Comparison of ENCODE assay signal across 8 cellular contexts in genomic region chr15:84715442-84716035, GRCh38. TPM values are rescaled to one million over a fixed set of nuclear protein-coding genes. Genes with fewer than 3 reads are reported as not detected.
DNase-seq lines count a peak whose midpoint lies in the region; FAIRE-seq and TF ChIP-seq lines count a peak whose summit lies in the region.

No MANE protein-coding gene starts in this region.

- H3K27ac ChIP-seq in endothelial cell of umbilical vein (ENCODE audit: insufficient read depth, low read depth, low read length) (peak overlapping the region; percentile 56), muscle layer of duodenum (ENCODE audit: low read length) (peak overlapping the region; percentile 88), suprapubic skin (peak overlapping the region; percentile 88)

- intact Hi-C loops in endothelial cell of umbilical vein (cut with micrococcal nuclease): loop anchor here (1.0 to 2.0 kb wide), 8 partner anchors 33 to 213 kb away; partner anchors contain the start of genes NMB, WDR73 and ZNF592

- TF ChIP-seq EP300 in suprapubic skin (IDR thresholded peaks at IDR 0.05): no peak

- TF ChIP-seq POLR2A in endothelial cell of umbilical vein (IDR thresholded peaks at IDR 0.05; ENCODE audit: low read depth, low read length) (no peak), suprapubic skin (IDR thresholded peaks at IDR 0.05) (no peak)

- peaks cover 0 to 3% of the 10 kb centered on the region in 2 experiments for H3K36me3 ChIP-seq in endothelial cell of umbilical vein (ENCODE audit: control insufficient read depth in 2 of 2, extremely low read depth in 1 of 2, insufficient read depth in 2 of 2, low read length in 2 of 2)
- H3K36me3 ChIP-seq in muscle layer of duodenum (ENCODE audit: control insufficient read depth in 1 of 2, insufficient read depth in 2 of 2, low read length in 2 of 2): peaks cover 0 to 7% of the 10 kb centered on the region in 2 donors
- H3K36me3 ChIP-seq in suprapubic skin: peaks cover 9% of the 10 kb centered on the region

- POLR2A ChIA-PET in endothelial cell of umbilical vein (lab: Charles Lee): interaction anchor here (0.9 to 1.5 kb wide), 3 partner anchors 17 to 106 kb away, joined by 3 to 6 read pairs (median 3); no protein-coding TSS in a partner anchor

- H3K9me3 ChIP-seq in endothelial cell of umbilical vein (replicated peaks; ENCODE audit: control insufficient read depth, insufficient read depth, low read length) (no peaks in the 10 kb centered on the region), muscle layer of duodenum (ENCODE audit: control insufficient read depth in 1 of 2, low read length in 2 of 2) (no peaks in the 10 kb centered on the region), suprapubic skin (no peaks in the 10 kb centered on the region)

- CTCF ChIA-PET in endothelial cell of umbilical vein (lab: Charles Lee): interaction anchor here (0.7 to 2.1 kb wide), 8 partner anchors 9 to 212 kb away, joined by 3 to 5 read pairs (median 4); partner anchors contain the start of gene WDR73

- TF ChIP-seq CTCF in endothelial cell of umbilical vein (IDR thresholded peaks at IDR 0.05; ENCODE audit: extremely low read depth in 1 of 2, insufficient read depth in 1 of 2, low read depth in 1 of 2, low read length in 2 of 2) (no peak), suprapubic skin (IDR thresholded peaks at IDR 0.05) (no peak)

- dilution Hi-C loops in endothelial cell of umbilical vein (cut with MboI; ENCODE audit: extremely low pct_ligation_motif_present, low sequenced_read_pairs): no loop called here

- peak overlapping the region; percentile 99 for H3K4me2 ChIP-seq in endothelial cell of umbilical vein (ENCODE audit: insufficient read depth, low read length)

- peaks cover 51% of the 10 kb centered on the region for H3K79me2 ChIP-seq in endothelial cell of umbilical vein (ENCODE audit: control insufficient read depth, insufficient read depth, low read length)

- under 1% methylated on average over 32 of the region's 36 CpGs for WGBS in suprapubic skin

- H3K4me3 ChIP-seq in endothelial cell of umbilical vein (replicated peaks in 1 of 3; ENCODE audit: insufficient read depth in 1 of 3, low read depth in 1 of 3, low read length in 3 of 3) (peak overlapping the region; percentile 55 to 95 (median 85)), muscle layer of duodenum (ENCODE audit: low read depth in 1 of 2, low read length in 2 of 2) (peak overlapping the region; percentile 84 to 88), suprapubic skin (peak overlapping the region; percentile 65)

- H3K27me3 ChIP-seq in endothelial cell of umbilical vein (ENCODE audit: control insufficient read depth in 2 of 2, insufficient read depth in 2 of 2, low read length in 2 of 2) (no peaks in the 10 kb centered on the region), muscle layer of duodenum (ENCODE audit: low read depth, low read length) (no peaks in the 10 kb centered on the region), suprapubic skin (no peaks in the 10 kb centered on the region)

- H3K4me1 ChIP-seq in endothelial cell of umbilical vein (ENCODE audit: control insufficient read depth, extremely low read depth, insufficient read depth, low read length) (peaks cover 22% of the 10 kb centered on the region), muscle layer of duodenum (ENCODE audit: control insufficient read depth in 1 of 2, insufficient read depth in 2 of 2, low read length in 2 of 2) (peaks cover 13 to 26% of the 10 kb centered on the region in 2 donors), suprapubic skin (peaks cover 26% of the 10 kb centered on the region)

- no peaks in the 10 kb centered on the region for H4K20me1 ChIP-seq in endothelial cell of umbilical vein (replicated peaks; ENCODE audit: control insufficient read depth, extremely low read depth, insufficient read depth, low read length)

- H3K9ac ChIP-seq in endothelial cell of umbilical vein (replicated peaks; ENCODE audit: extremely low read depth, insufficient read depth, low read length): peak overlapping the region; percentile 87

- peak overlapping the region; percentile 81 for H2AFZ ChIP-seq in endothelial cell of umbilical vein (ENCODE audit: low read depth, low read length)

- TSS peak; percentile 56 for BruUV-seq in endothelial cell of umbilical vein (replicated peaks; lab: Mats Ljungman, UMichigan)

- DNase-seq in DMS79 treated with DMSO at 0.1 percent for 48 hours (lab: John Stamatoyannopoulos, UW): peak; percentile 15
- no peak for DNase-seq in DMS79 (lab: John Stamatoyannopoulos, UW)
- DNase-seq in HPDE6-E6E7 (ENCODE audit: extremely low spot score): peak; percentile 28
- peak; percentile 34 to 45 for DNase-seq in activated CD4-positive, alpha-beta T cell treated with anti-CD3 and anti-CD28 coated beads for 4 hours
- DNase-seq in endothelial cell of umbilical vein (ENCODE audit: low read depth, low spot score): peak; percentile 58
- DNase-seq in suprapubic skin (ENCODE audit: low spot score in 2 of 2): no peak
- no peak for DNase-seq in KG1 (lab: John Stamatoyannopoulos, UW)

- FAIRE-seq in endothelial cell of umbilical vein (lab: Jason Lieb, UNC): no peak

- H3K9me1 ChIP-seq in endothelial cell of umbilical vein (replicated peaks; ENCODE audit: control insufficient read depth, extremely low read depth, insufficient read depth, low read length): no peaks in the 10 kb centered on the region

TF ChIP-seq in endothelial cell of umbilical vein, 7 proteins besides CTCF, POLR2A, EP300 and RAD21:
- TF ChIP-seq JUN (IDR thresholded peaks at IDR 0.05; ENCODE audit: borderline replicate concordance, insufficient read depth, insufficient read length, low read depth): no peak

RNA-seq across cellular contexts. Expression of gene SEC11A, which starts 0.4 kb away (rescaled TPM):
- 192 and 204 TPM in 2 replicates for total RNA-seq in endothelial cell of umbilical vein
- 165 and 189 TPM in 2 replicates for polyA plus RNA-seq in endothelial cell of umbilical vein
- polyA plus RNA-seq in endothelial cell of umbilical vein (2011; cell fraction: cytosol; rRNA removed): 127 and 147 TPM in 2 replicates
- polyA plus RNA-seq in endothelial cell of umbilical vein (2011; cell fraction: nucleus; rRNA removed): 32.0 and 60.2 TPM in 2 replicates
- 226 and 235 TPM in 2 replicates for polyA plus RNA-seq in endothelial cell of umbilical vein (2012)
- 127 and 165 TPM in 2 replicates for polyA minus RNA-seq in endothelial cell of umbilical vein
- 75.3 TPM for polyA minus RNA-seq in endothelial cell of umbilical vein (2011; cell fraction: cytosol; rRNA and poly(A)+ RNA removed)
- 16.4 and 22.4 TPM in 2 replicates for polyA minus RNA-seq in endothelial cell of umbilical vein (2011; cell fraction: nucleus; rRNA and poly(A)+ RNA removed)
- total RNA-seq in suprapubic skin: 10 to 100 TPM; 44.3 to 52.9 (median 47.3) TPM

RNA-seq across cellular contexts. Expression of gene ZNF592, which starts 32.9 kb away (rescaled TPM):
- 21.1 and 22.3 TPM in 2 replicates for total RNA-seq in endothelial cell of umbilical vein
- polyA plus RNA-seq in endothelial cell of umbilical vein: 12.3 and 13.2 TPM in 2 replicates
- 13.5 and 14.2 TPM in 2 replicates for polyA plus RNA-seq in endothelial cell of umbilical vein (2011; cell fraction: cytosol; rRNA removed)
- 28.0 and 32.2 TPM in 2 replicates for polyA plus RNA-seq in endothelial cell of umbilical vein (2011; cell fraction: nucleus; rRNA removed)
- polyA plus RNA-seq in endothelial cell of umbilical vein (2012): 10.1 and 11.3 TPM in 2 replicates
- 17.5 and 18.0 TPM in 2 replicates for polyA minus RNA-seq in endothelial cell of umbilical vein
- 12.2 TPM for polyA minus RNA-seq in endothelial cell of umbilical vein (2011; cell fraction: cytosol; rRNA and poly(A)+ RNA removed)
- 16.2 and 17.6 TPM in 2 replicates for polyA minus RNA-seq in endothelial cell of umbilical vein (2011; cell fraction: nucleus; rRNA and poly(A)+ RNA removed)
- total RNA-seq in suprapubic skin: 10 to 100 TPM; 23.1 to 37.2 (median 30.7) TPM

RNA-seq across cellular contexts. Expression of gene NMB, which starts 57.5 kb away (rescaled TPM):
- total RNA-seq in endothelial cell of umbilical vein (9.6 and 9.8 TPM in 2 replicates), suprapubic skin (1 to 10 TPM; 2.2 to 6.7 (median 3.5) TPM)
- polyA plus RNA-seq in endothelial cell of umbilical vein: 7.8 and 10.3 TPM in 2 replicates
- 5.2 and 6.7 TPM in 2 replicates for polyA plus RNA-seq in endothelial cell of umbilical vein (2011; cell fraction: cytosol; rRNA removed)
- polyA plus RNA-seq in endothelial cell of umbilical vein (2011; cell fraction: nucleus; rRNA removed): 1.8 and 2.0 TPM in 2 replicates
- polyA plus RNA-seq in endothelial cell of umbilical vein (2012): 5.2 and 7.0 TPM in 2 replicates
- polyA minus RNA-seq in endothelial cell of umbilical vein: 0.45 and 1.4 TPM in 2 replicates
- polyA minus RNA-seq in endothelial cell of umbilical vein (2011; cell fraction: cytosol; rRNA and poly(A)+ RNA removed): not detected
- 0.63 and 0.91 TPM in 2 replicates for polyA minus RNA-seq in endothelial cell of umbilical vein (2011; cell fraction: nucleus; rRNA and poly(A)+ RNA removed)

Comparison
In these comparisons a context has a peak if more than half of its experiments do, and no peak if none do; other contexts are left out.
1. DNase-seq: peak in DMS79 treated with DMSO at 0.1 percent for 48 hours (single experiment), HPDE6-E6E7 (single experiment), activated CD4-positive, alpha-beta T cell treated with anti-CD3 and anti-CD28 coated beads for 4 hours (2 of 2) and endothelial cell of umbilical vein (single experiment); none in DMS79 (single experiment), suprapubic skin (0 of 2) and KG1 (single experiment).
2. Peak in every context shown above with its lines, with median percentiles within 50 percentile points of each other: H3K27ac ChIP-seq and H3K4me3 ChIP-seq.